Comparison of ENCODE assay signal across 36 cellular contexts in genomic region chr17:58363457-58364185, GRCh38. TPM values are rescaled to one million over a fixed set of nuclear protein-coding genes. Genes with fewer than 3 reads are reported as not detected.
DNase-seq lines count a peak whose midpoint lies in the region; ATAC-seq, FAIRE-seq and TF ChIP-seq lines count a peak whose summit lies in the region.
"Had no signal": no experiment of that assay in that cellular context is flagged by ENCODE, and none has a peak within 500 bp of the region (broad histone marks: within the 10 kb centered on the region; RNA-seq: fewer than 3 reads in every experiment).

No MANE protein-coding gene starts in this region.

- no peak overlapping the region for H3K27ac Mint-ChIP-seq in stimulated activated naive CD8-positive, alpha-beta T cell treated with anti-CD3 and anti-CD28 coated beads, Interleukin-15, amount 100 ng/mL, for 72 hours
- H3K27ac Mint-ChIP-seq in progenitor cell of endocrine pancreas (peak overlapping the region; percentile 3), MCF 10A (ENCODE audit: low read depth, unreplicated experiment) (no peak overlapping the region)
- H3K27ac Mint-ChIP-seq: activated CD4-positive, alpha-beta T cell treated with anti-CD3 and anti-CD28 coated beads, Interleukin-2, amount 10 ng/mL, durations not matched to agents 24 days and 14 days; activated T-cell treated with anti-CD3 and anti-CD28 coated beads, Interleukin-2, amount 50 U/mL, for 24 hours; B cell; HFFc6 had no signal

- peak overlapping the region; percentile 52 for H3K4me2 ChIP-seq in hepatocyte
- H3K4me2 ChIP-seq: KMS-11 had no signal

- ATAC-seq in stimulated activated naive CD8-positive, alpha-beta T cell treated with anti-CD3 and anti-CD28 coated beads, Interleukin-15, Interleukin-2, amounts not matched to agents 100 U/mL and 50 U/mL, for 24 hours, result peak; percentile 23
- ATAC-seq in stimulated activated naive CD8-positive, alpha-beta T cell treated with anti-CD3 and anti-CD28 coated beads, Interleukin-15, amount 100 ng/mL, for 72 hours, result no peak
- ATAC-seq: effector memory CD8-positive, alpha-beta T cell; left lung; Panc1; psoas muscle had no signal

- H3K4me1 Mint-ChIP-seq in stimulated activated naive CD8-positive, alpha-beta T cell treated with anti-CD3 and anti-CD28 coated beads, Interleukin-15, amount 100 ng/mL, for 72 hours, result no peaks in the 10 kb centered on the region
- peaks cover 26% of the 10 kb centered on the region for H3K4me1 Mint-ChIP-seq in progenitor cell of endocrine pancreas (ENCODE audit: low read depth)
- H3K4me1 Mint-ChIP-seq in MCF 10A (ENCODE audit: insufficient read depth, unreplicated experiment), result peaks cover 5% of the 10 kb centered on the region
- H3K4me1 Mint-ChIP-seq: activated CD4-positive, alpha-beta T cell treated with anti-CD3 and anti-CD28 coated beads, Interleukin-2, amount 10 ng/mL, durations not matched to agents 24 days and 14 days had no signal

- H3K4me1 ChIP-seq in hepatocyte (ENCODE audit: insufficient read depth), result peaks cover 41% of the 10 kb centered on the region
- H3K4me1 ChIP-seq: left lung, psoas muscle, sigmoid colon had no signal

- H3K27ac ChIP-seq in hepatocyte, result peak overlapping the region; percentile 95
- H3K27ac ChIP-seq: coronary artery, KMS-11, left lung, psoas muscle, sigmoid colon, WERI-Rb-1 had no signal

- DNase-seq in stimulated activated naive CD8-positive, alpha-beta T cell treated with anti-CD3 and anti-CD28 coated beads, Interleukin-15, Interleukin-2, amounts not matched to agents 100 U/mL and 50 U/mL, for 24 hours, result no peak
- no peak for DNase-seq in stimulated activated naive CD8-positive, alpha-beta T cell treated with anti-CD3 and anti-CD28 coated beads, Interleukin-15, amount 100 ng/mL, for 72 hours
- DNase-seq in hepatocyte (ENCODE audit: low spot score) (no peak), progenitor cell of endocrine pancreas (ENCODE audit: low spot score, unreplicated experiment) (no peak), NCI-H1048 (lab: John Stamatoyannopoulos, UW) (no peak), RCC 7860 (ENCODE audit: low spot score) (no peak), NCI-H1436 (lab: John Stamatoyannopoulos, UW) (no peak), MCF 10A (ENCODE audit: unreplicated experiment) (no peak)
- DNase-seq: activated CD4-positive, alpha-beta T cell treated with anti-CD3 and anti-CD28 coated beads, Interleukin-2, amount 10 ng/mL, durations not matched to agents 24 days and 14 days; activated gamma-delta T cell; activated T-cell treated with anti-CD3 and anti-CD28 coated beads, Interleukin-2, amount 50 U/mL, for 24 hours; CD8-positive, alpha-beta memory T cell; DMS 273 treated with DMSO at 0.1 percent for 48 hours; effector memory CD8-positive, alpha-beta T cell; EL; glutamatergic neuron; GOT3; HFFc6; left lung; mesenchymal stem cell; MM.1S; NCI-H2029; NCI-H524 treated with DMSO at 0.1 percent for 48 hours; occipital lobe; psoas muscle; sigmoid colon; stimulated activated CD4-positive, alpha-beta T cell treated with anti-CD3 and anti-CD28 coated beads, Interleukin-4, amount 100 ng/mL, for 24 hours; SW 1271; WERI-Rb-1 had no signal

- no peaks in the 10 kb centered on the region for H3K9me3 Mint-ChIP-seq in stimulated activated naive CD8-positive, alpha-beta T cell treated with anti-CD3 and anti-CD28 coated beads, Interleukin-15, amount 100 ng/mL, for 72 hours
- no peaks in the 10 kb centered on the region for H3K9me3 Mint-ChIP-seq in progenitor cell of endocrine pancreas (ENCODE audit: low read depth)
- no peaks in the 10 kb centered on the region for H3K9me3 Mint-ChIP-seq in MCF 10A (ENCODE audit: unreplicated experiment)
- H3K9me3 Mint-ChIP-seq: activated CD4-positive, alpha-beta T cell treated with anti-CD3 and anti-CD28 coated beads, Interleukin-2, amount 10 ng/mL, durations not matched to agents 24 days and 14 days; activated T-cell treated with anti-CD3 and anti-CD28 coated beads, Interleukin-2, amount 50 U/mL, for 24 hours; CD8-positive, alpha-beta memory T cell; effector memory CD8-positive, alpha-beta T cell; HFFc6 had no signal

- H3K4me3 Mint-ChIP-seq in stimulated activated naive CD8-positive, alpha-beta T cell treated with anti-CD3 and anti-CD28 coated beads, Interleukin-15, amount 100 ng/mL, for 72 hours, result no peak overlapping the region
- H3K4me3 Mint-ChIP-seq in progenitor cell of endocrine pancreas (ENCODE audit: low read depth), result no peak overlapping the region
- no peak overlapping the region for H3K4me3 Mint-ChIP-seq in MCF 10A (ENCODE audit: unreplicated experiment)
- H3K4me3 Mint-ChIP-seq: activated CD4-positive, alpha-beta T cell treated with anti-CD3 and anti-CD28 coated beads, Interleukin-2, amount 10 ng/mL, durations not matched to agents 24 days and 14 days; activated T-cell treated with anti-CD3 and anti-CD28 coated beads, Interleukin-2, amount 50 U/mL, for 24 hours; B cell; CD8-positive, alpha-beta memory T cell; effector memory CD8-positive, alpha-beta T cell; HFFc6 had no signal

- no peak overlapping the region for H2AFZ ChIP-seq in hepatocyte

- H3K27me3 Mint-ChIP-seq in stimulated activated naive CD8-positive, alpha-beta T cell treated with anti-CD3 and anti-CD28 coated beads, Interleukin-15, amount 100 ng/mL, for 72 hours, result no peaks in the 10 kb centered on the region
- H3K27me3 Mint-ChIP-seq in progenitor cell of endocrine pancreas, result no peaks in the 10 kb centered on the region
- H3K27me3 Mint-ChIP-seq in MCF 10A (ENCODE audit: insufficient read depth, unreplicated experiment), result no peaks in the 10 kb centered on the region
- H3K27me3 Mint-ChIP-seq: activated CD4-positive, alpha-beta T cell treated with anti-CD3 and anti-CD28 coated beads, Interleukin-2, amount 10 ng/mL, durations not matched to agents 24 days and 14 days; activated T-cell treated with anti-CD3 and anti-CD28 coated beads, Interleukin-2, amount 50 U/mL, for 24 hours; B cell; effector memory CD8-positive, alpha-beta T cell had no signal

- BruUV-seq in MCF 10A (replicated peaks; lab: Mats Ljungman, UMichigan), result no TSS peak

- H3K4me3 ChIP-seq in hepatocyte, result no peak overlapping the region
- H3K4me3 ChIP-seq: coronary artery, left lung, psoas muscle, sigmoid colon had no signal

- CTCF ChIA-PET in MCF 10A (lab: Yijun Ruan, JAX), result interaction anchor here (0.7 to 1.6 kb wide), 4 partner anchors 9 to 54 kb away, joined by 3 to 10 read pairs (median 4); partner anchors contain the start of gene RNF43

- POLR2A ChIA-PET in MCF 10A (lab: Yijun Ruan, JAX), result interaction anchor here (0.5 to 5.7 kb wide), 8 partner anchors 8 to 640 kb away, joined by 3 to 50 read pairs (median 6); partner anchors contain the start of genes RNF43 and SUPT4H1

- TF ChIP-seq CTCF in hepatocyte (IDR thresholded peaks at IDR 0.05; ENCODE audit: poor library complexity) (no peak), progenitor cell of endocrine pancreas (IDR thresholded peaks at IDR 0.05; ENCODE audit: unreplicated experiment) (no peak), MCF 10A (IDR thresholded peaks at IDR 0.05; ENCODE audit: unreplicated experiment) (no peak)

- peaks cover 5% of the 10 kb centered on the region for H3K36me3 Mint-ChIP-seq in progenitor cell of endocrine pancreas (ENCODE audit: insufficient read depth)
- peaks cover 31% of the 10 kb centered on the region for H3K36me3 Mint-ChIP-seq in MCF 10A (ENCODE audit: insufficient read depth, unreplicated experiment)

- H4K20me1 ChIP-seq in hepatocyte (ENCODE audit: insufficient read depth, poor library complexity, severe bottlenecking), result no peaks in the 10 kb centered on the region

- intact Hi-C loops in MCF 10A (cut with micrococcal nuclease), result no loop called here

- peaks cover 32% of the 10 kb centered on the region for H3K79me2 ChIP-seq in hepatocyte

- H3K36me3 ChIP-seq in hepatocyte (replicated peaks; ENCODE audit: insufficient read depth, low read depth), result no peaks in the 10 kb centered on the region
- H3K36me3 ChIP-seq: left lung, sigmoid colon, WERI-Rb-1 had no signal

- H3K27me3 ChIP-seq in hepatocyte, result no peaks in the 10 kb centered on the region
- H3K27me3 ChIP-seq: left lung, sigmoid colon had no signal

- WGBS in hepatocyte (ENCODE audit: low lambda C conversion rate, missing lambda C conversion rate), result 76% methylated on average over 8 of the region's 8 CpGs

- H3K9me2 ChIP-seq in hepatocyte (replicated peaks; ENCODE audit: insufficient read depth), result no peaks in the 10 kb centered on the region

- no peaks in the 10 kb centered on the region for H3K9me3 ChIP-seq in hepatocyte (ENCODE audit: low read depth)
- H3K9me3 ChIP-seq: left lung, psoas muscle, sigmoid colon had no signal

- FAIRE-seq in RCC 7860 (lab: Jason Lieb, UNC), result no peak
- FAIRE-seq: astrocyte, GM18507 had no signal

RNA-seq across cellular contexts. Expression of gene SUPT4H1, which starts 11.6 kb away (rescaled TPM):
- total RNA-seq in hepatocyte, result 54.5 and 62.1 TPM in 2 replicates
- polyA plus RNA-seq in hepatocyte, result 91.3 and 108 TPM in 2 replicates
- 89.6 and 95.7 TPM in 2 replicates for total RNA-seq in progenitor cell of endocrine pancreas
- 63.4 and 90.8 TPM in 2 replicates for total RNA-seq in MCF 10A (2022)

RNA-seq across cellular contexts. Expression of gene TSPOAP1, which starts 35.0 kb away (rescaled TPM):
- total RNA-seq in hepatocyte (10.0 and 15.4 TPM in 2 replicates), progenitor cell of endocrine pancreas (101 and 105 TPM in 2 replicates), MCF 10A (2022) (not detected in 2 replicates)
- polyA plus RNA-seq in hepatocyte, result 17.8 and 19.0 TPM in 2 replicates

RNA-seq across cellular contexts. Expression of gene RNF43, which starts 53.7 kb away (rescaled TPM):
- total RNA-seq in hepatocyte (6.5 and 10.1 TPM in 2 replicates), progenitor cell of endocrine pancreas (18.7 and 19.2 TPM in 2 replicates), MCF 10A (2022) (6.7 and 7.9 TPM in 2 replicates)
- polyA plus RNA-seq in hepatocyte, result 7.9 and 12.4 TPM in 2 replicates
- total RNA-seq: HFFc6, myocyte had no signal

Comparison
In these comparisons a context has a peak if more than half of its experiments do, and no peak if none do; other contexts are left out.
1. RNA of gene TSPOAP1, which starts 35.0 kb away (total RNA-seq): 101 to 105 TPM in progenitor cell of endocrine pancreas and 10.0 to 15.4 TPM in hepatocyte; not detected in MCF 10A; every median in the first group is over 10 times any median in the second.